ENCODE assay signal across 24 cellular contexts in genomic region chr3:191302451-191302850, GRCh38. TPM values are rescaled to one million over a fixed set of nuclear protein-coding genes. Genes with fewer than 3 reads are reported as not detected.
DNase-seq lines count a peak whose midpoint lies in the region; ATAC-seq and TF ChIP-seq lines count a peak whose summit lies in the region.
"Had no signal": no experiment of that assay in that cellular context is flagged by ENCODE, and none has a peak within 500 bp of the region (broad histone marks: within the 10 kb centered on the region; RNA-seq: fewer than 3 reads in every experiment).

No MANE protein-coding gene starts in this region.

- no peaks in the 10 kb centered on the region for H3K27me3 Mint-ChIP-seq in IgD-negative memory B cell
- H3K27me3 Mint-ChIP-seq in activated B cell treated with CpG ODN at 0.5 μM for 24 hours, result no peaks in the 10 kb centered on the region
- no peaks in the 10 kb centered on the region for H3K27me3 Mint-ChIP-seq in naive B cell
- H3K27me3 Mint-ChIP-seq: CD8-positive, alpha-beta memory T cell; T-cell had no signal

- intact Hi-C loops in activated B cell treated with CpG ODN at 0.5 μM for 24 hours (cut with micrococcal nuclease), result no loop called here

- H3K27ac Mint-ChIP-seq in IgD-negative memory B cell (peak overlapping the region; percentile 0 to 79 (median 68)), activated B cell treated with CpG ODN at 0.5 μM for 24 hours (peak overlapping the region; percentile 97), naive B cell (peak overlapping the region in 3 of 6 donors; percentile 40 to 72 (median 56))
- H3K27ac Mint-ChIP-seq: CD14-positive monocyte; CD8-positive, alpha-beta memory T cell; T-cell had no signal

- H3K4me1 Mint-ChIP-seq in IgD-negative memory B cell (peaks cover 31 to 49% (median 40%) of the 10 kb centered on the region in 3 donors), activated B cell treated with CpG ODN at 0.5 μM for 24 hours (peaks cover 33% of the 10 kb centered on the region), naive B cell (peaks cover 44 to 63% (median 57%) of the 10 kb centered on the region in 3 donors)
- H3K4me1 Mint-ChIP-seq: CD8-positive, alpha-beta memory T cell; T-cell had no signal

- no peaks in the 10 kb centered on the region for H3K9me3 Mint-ChIP-seq in IgD-negative memory B cell
- H3K9me3 Mint-ChIP-seq in activated B cell treated with CpG ODN at 0.5 μM for 24 hours, result peaks cover 5% of the 10 kb centered on the region
- H3K9me3 Mint-ChIP-seq in naive B cell, result peaks cover 0 to 6% (median 2%) of the 10 kb centered on the region in 7 donors
- H3K9me3 Mint-ChIP-seq: T-cell had no signal

- peak overlapping the region in 1 of 4 donors; percentile 4 for H3K4me3 Mint-ChIP-seq in IgD-negative memory B cell
- H3K4me3 Mint-ChIP-seq in activated B cell treated with CpG ODN at 0.5 μM for 24 hours, result no peak overlapping the region
- peak overlapping the region in 5 of 8 donors; percentile 7 to 29 (median 17) for H3K4me3 Mint-ChIP-seq in naive B cell
- H3K4me3 Mint-ChIP-seq: CD14-positive monocyte; CD8-positive, alpha-beta memory T cell; T-cell had no signal

- POLR2A ChIA-PET in activated B cell treated with CpG ODN at 0.5 μM for 24 hours (lab: Charles Lee), result interaction anchor here (1.1 to 2.0 kb wide), 2 partner anchors 27 to 58 kb away, joined by 3 to 8 read pairs; partner anchors contain the start of gene CCDC50

- no peak for TF ChIP-seq CTCF in activated B cell treated with CpG ODN at 0.5 μM for 24 hours (IDR thresholded peaks at IDR 0.05)

- CTCF ChIA-PET in activated B cell treated with CpG ODN at 0.5 μM for 24 hours (lab: Charles Lee), result no interaction called here

- peaks cover 5% of the 10 kb centered on the region for H3K36me3 Mint-ChIP-seq in IgD-negative memory B cell
- peaks cover 2% of the 10 kb centered on the region for H3K36me3 Mint-ChIP-seq in activated B cell treated with CpG ODN at 0.5 μM for 24 hours (ENCODE audit: low read depth)
- H3K36me3 Mint-ChIP-seq in naive B cell, result no peaks in the 10 kb centered on the region
- H3K36me3 Mint-ChIP-seq: CD14-positive monocyte; CD8-positive, alpha-beta memory T cell; T-cell had no signal

- DNase-seq in activated B cell treated with CpG ODN at 0.5 μM for 24 hours, result no peak
- no peak for DNase-seq in naive B cell
- DNase-seq in DMS53 (lab: John Stamatoyannopoulos, UW), result no peak
- DNase-seq in amygdala (lab: John Stamatoyannopoulos, UW), result no peak
- DNase-seq in NCI-H82 treated with DMSO at 0.1 percent for 48 hours (lab: John Stamatoyannopoulos, UW; ENCODE audit: unreplicated experiment), result no peak
- DNase-seq: BE2C; CD8-positive, alpha-beta memory T cell; DMS 273 treated with DMSO at 0.1 percent for 48 hours; DMS79 treated with DMSO at 0.1 percent for 48 hours; Karpas-422; NCI-H1105; NCI-H1436 treated with DMSO at 0.1 percent for 48 hours; NCI-H187 treated with DMSO at 0.1 percent for 48 hours; NCI-H2171 treated with DMSO at 0.1 percent for 48 hours; NCI-H345; NCI-H510A treated with DMSO at 0.1 percent for 48 hours; NCI-H774; NK-92 treated with Interleukin-12 subunit alpha and Interleukin-12 subunit beta, amount 100 ng/mL, for 24 hours; Right ventricle myocardium superior; RPMI8226; T-cell had no signal

- no peak for ATAC-seq in activated B cell treated with CpG ODN at 0.5 μM for 24 hours (ENCODE audit: low read depth)
- ATAC-seq in naive B cell (ENCODE audit: low read depth in 2 of 2), result no peak
- no peak for ATAC-seq in HG03135 (IDR thresholded peaks at IDR 0.05; ENCODE audit: unreplicated experiment)
- ATAC-seq: T-cell had no signal

RNA-seq across cellular contexts. Expression of gene CCDC50, which starts 26.7 kb away (rescaled TPM):
- 98.9 TPM for polyA plus RNA-seq in IgD-negative memory B cell
- total RNA-seq in activated B cell treated with CpG ODN at 0.5 μM for 24 hours, result 144 and 153 TPM in 2 replicates
- 10 to 100 TPM; 40.0 to 68.7 (median 51.8) TPM for polyA plus RNA-seq in naive B cell (ENCODE audit: low read depth in 6 of 6)

RNA-seq across cellular contexts. Expression of gene UTS2B, which starts 27.9 kb away (rescaled TPM):
- 4.2 TPM for polyA plus RNA-seq in IgD-negative memory B cell
- 1.9 and 2.1 TPM in 2 replicates for total RNA-seq in activated B cell treated with CpG ODN at 0.5 μM for 24 hours
- polyA plus RNA-seq in naive B cell (ENCODE audit: low read depth in 6 of 6), result under 1 TPM in 4 of 6 donors, not detected in 2; 0.17 to 0.98 (median 0.67) TPM
- total RNA-seq: CD8-positive, alpha-beta memory T cell had no signal
- polyA plus RNA-seq: CD14-positive monocyte; CD8-positive, alpha-beta memory T cell had no signal
